13 cellular contexts compared by ENCODE assay signal in genomic region chr22:43537019-43537585, GRCh38.
DNase-seq lines count a peak whose midpoint lies in the region; ATAC-seq and TF ChIP-seq lines count a peak whose summit lies in the region.
"Had no signal": no experiment of that assay in that cellular context is flagged by ENCODE, and none has a peak within 500 bp of the region (broad histone marks: within the 10 kb centered on the region; RNA-seq: fewer than 3 reads in every experiment).

No MANE protein-coding gene starts in this region.

- in situ Hi-C loops in SK-MEL-5 (cut with HindIII; ENCODE audit: low pct_unique_long_range_greater_than_20kb, low sequenced_read_pairs): no loop called here

- TF ChIP-seq CTCF in GM06990 (IDR thresholded peaks at IDR 0.05; ENCODE audit: insufficient read depth, low read length, poor library complexity, severe bottlenecking): peak; percentile 78
- peak; percentile 19 for TF ChIP-seq CTCF in retinal pigment epithelial cell (conservative IDR thresholded peaks at IDR 0.05; ENCODE audit: low read depth, low read length)

- H3K4me3 ChIP-seq in GM06990 (replicated peaks; ENCODE audit: low read depth, low read length) (no peak overlapping the region), retinal pigment epithelial cell (ENCODE audit: low read length) (no peak overlapping the region)
- H3K4me3 ChIP-seq: HAP-1, suprapubic skin had no signal

- ATAC-seq in HG03378 (IDR thresholded peaks at IDR 0.05; ENCODE audit: unreplicated experiment): no peak
- ATAC-seq: sciatic nerve had no signal

- H3K36me3 ChIP-seq in GM06990 (ENCODE audit: control insufficient read depth, insufficient read depth, low read length): no peaks in the 10 kb centered on the region
- H3K36me3 ChIP-seq: HAP-1, suprapubic skin had no signal

- peaks cover 2% of the 10 kb centered on the region for H3K27me3 ChIP-seq in GM06990 (replicated peaks; ENCODE audit: control insufficient read depth, insufficient read depth, low read length)
- H3K27me3 ChIP-seq: suprapubic skin had no signal

- DNase-seq in GM06990 (ENCODE audit: extremely low read depth, insufficient read length) (no peak), HuH-7.5 (ENCODE audit: low spot score) (peak; percentile 24), SK-MEL-5 (ENCODE audit: low read depth, low spot score) (peak; percentile 44), retinal pigment epithelial cell (ENCODE audit: low read depth) (no peak), pons (ENCODE audit: low spot score) (no peak), DMS53 treated with DMSO at 0.1 percent for 48 hours (lab: John Stamatoyannopoulos, UW; ENCODE audit: unreplicated experiment) (no peak)
- DNase-seq: activated naive CD4-positive, alpha-beta T cell treated with anti-CD3 and anti-CD28 coated beads for 36 hours; naive B cell; NCI-H2081 had no signal

Comparison
In these comparisons a context has a peak if more than half of its experiments do, and no peak if none do; other contexts are left out.
1. DNase-seq: peak in HuH-7.5 (single experiment) and SK-MEL-5 (single experiment); none in GM06990 (single experiment), retinal pigment epithelial cell (single experiment), pons (single experiment) and DMS53 treated with DMSO at 0.1 percent for 48 hours (single experiment).